16 cellular contexts compared by ENCODE assay signal in the genomic region with DNA sequence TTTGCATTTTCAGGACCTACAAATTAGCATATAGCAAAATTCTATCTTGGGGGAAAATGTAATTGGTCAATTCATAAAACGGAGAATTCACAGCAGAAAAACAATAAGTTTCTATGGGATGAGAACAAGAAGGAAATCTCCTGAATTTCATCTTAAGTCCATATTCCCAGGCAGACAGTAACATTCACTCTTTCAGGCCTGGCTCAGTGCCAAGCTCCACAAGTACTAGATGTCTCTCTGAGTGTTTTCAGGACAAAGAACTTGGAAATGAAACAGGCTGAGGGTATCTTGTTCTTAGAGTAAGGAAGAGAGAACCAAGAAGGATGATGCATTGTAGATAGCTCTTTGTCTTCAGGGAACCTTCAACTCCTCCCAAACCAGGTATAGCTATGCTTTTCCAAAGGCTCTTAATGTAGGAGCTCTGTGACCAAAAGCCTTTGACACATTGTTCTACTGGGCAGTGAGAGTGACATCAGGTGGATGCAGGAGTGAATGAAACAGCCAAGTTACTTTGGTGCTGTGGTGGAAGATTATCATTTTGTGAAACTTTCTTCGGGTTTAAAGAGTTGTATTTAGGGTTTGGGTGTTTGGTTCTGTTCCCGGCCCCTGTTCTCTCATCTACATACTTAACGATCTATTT.
DNase-seq lines count a peak whose midpoint lies in the region; ATAC-seq lines count a peak whose summit lies in the region.
"Had no signal": no experiment of that assay in that cellular context is flagged by ENCODE, and none has a peak within 500 bp of the region (broad histone marks: within the 10 kb centered on the region; RNA-seq: fewer than 3 reads in every experiment).

No MANE protein-coding gene starts in this region.

- no peaks in the 10 kb centered on the region for H3K36me3 Mint-ChIP-seq in activated T-cell treated with anti-CD3 and anti-CD28 coated beads, Interleukin-2, amount 50 U/mL, for 72 hours (ENCODE audit: insufficient read depth in 2 of 2)
- H3K36me3 Mint-ChIP-seq: naive B cell had no signal

- H3K4me3 ChIP-seq in mesenchymal stem cell (ENCODE audit: insufficient read depth in 1 of 2, low read depth in 1 of 2, low read length in 2 of 2) = no peak overlapping the region
- H3K4me3 ChIP-seq: psoas muscle had no signal

- H4K8ac ChIP-seq in mesenchymal stem cell (ENCODE audit: low read length) = no peak overlapping the region

- no peak overlapping the region for H2BK120ac ChIP-seq in mesenchymal stem cell (ENCODE audit: low read depth, low read length)

- ATAC-seq in activated T-cell treated with anti-CD3 and anti-CD28 coated beads, Interleukin-2, amount 50 U/mL, for 72 hours (replicated peaks in 1 of 2) = no peak
- ATAC-seq: esophagus mucosa, psoas muscle had no signal

- H3K4ac ChIP-seq in mesenchymal stem cell (ENCODE audit: low read depth in 1 of 2, low read length in 2 of 2) = no peak overlapping the region

- H2BK12ac ChIP-seq in mesenchymal stem cell (ENCODE audit: low read length in 2 of 2) = no peak overlapping the region

- H3K9me3 ChIP-seq in mesenchymal stem cell (ENCODE audit: control insufficient read depth, low read length) = no peaks in the 10 kb centered on the region
- H3K9me3 ChIP-seq: psoas muscle had no signal

- H3K79me1 ChIP-seq in mesenchymal stem cell (replicated peaks; ENCODE audit: low read length, poor library complexity, severe bottlenecking) = no peaks in the 10 kb centered on the region

- 95% methylated on average over 4 of the region's 4 CpGs for WGBS in mesenchymal stem cell

- no peak overlapping the region for H3K18ac ChIP-seq in mesenchymal stem cell (ENCODE audit: low read depth in 1 of 2, low read length in 2 of 2)

- H3K9ac ChIP-seq in mesenchymal stem cell (ENCODE audit: low read length) = no peak overlapping the region

- DNase-seq in NCI-H1092 treated with DMSO at 0.1 percent for 48 hours (lab: John Stamatoyannopoulos, UW) (peak; percentile 22), NCI-H1092 (lab: John Stamatoyannopoulos, UW) (no peak), LHCN-M2 (ENCODE audit: low read depth) (peak; percentile 12), astrocyte of the hippocampus (ENCODE audit: low read depth, low spot score) (peak; percentile 24), mesenchymal stem cell (peak; percentile 3), AML-193 (lab: John Stamatoyannopoulos, UW) (no peak), mesenteric fat pad (ENCODE audit: low spot score) (no peak)
- DNase-seq in activated T-cell treated with anti-CD3 and anti-CD28 coated beads, Interleukin-2, amount 50 U/mL, for 72 hours = no peak
- DNase-seq: activated gamma-delta T cell, dermis blood vessel endothelial cell, KBM-7, naive B cell, NCI-H1694 treated with DMSO at 0.1 percent for 48 hours, psoas muscle had no signal

- no peaks in the 10 kb centered on the region for H3K4me1 ChIP-seq in mesenchymal stem cell (ENCODE audit: control insufficient read depth, insufficient read depth, low read depth, low read length)
- H3K4me1 ChIP-seq: psoas muscle had no signal

- H3K27ac Mint-ChIP-seq in activated T-cell treated with anti-CD3 and anti-CD28 coated beads, Interleukin-2, amount 50 U/mL, for 72 hours = no peak overlapping the region
- H3K27ac Mint-ChIP-seq: naive B cell had no signal

- H3K4me1 Mint-ChIP-seq in activated T-cell treated with anti-CD3 and anti-CD28 coated beads, Interleukin-2, amount 50 U/mL, for 72 hours (ENCODE audit: low read depth) = peaks cover 3% of the 10 kb centered on the region
- H3K4me1 Mint-ChIP-seq: naive B cell had no signal

- no peak overlapping the region for H2AK5ac ChIP-seq in mesenchymal stem cell (ENCODE audit: low read length, severe bottlenecking)

- no peaks in the 10 kb centered on the region for H3K36me3 ChIP-seq in mesenchymal stem cell (ENCODE audit: control insufficient read depth in 1 of 2, insufficient read depth in 2 of 2, low read depth in 1 of 2, low read length in 2 of 2)

- peaks cover 0 to 4% of the 10 kb centered on the region in 2 experiments for H3K27me3 ChIP-seq in mesenchymal stem cell (ENCODE audit: control insufficient read depth in 1 of 2, insufficient read depth in 1 of 2, low read length in 2 of 2)

- H3K23ac ChIP-seq in mesenchymal stem cell (ENCODE audit: low read length in 2 of 2) = no peak overlapping the region

- H2BK15ac ChIP-seq in mesenchymal stem cell (ENCODE audit: low read depth, poor library complexity, severe bottlenecking) = no peak overlapping the region

- no peaks in the 10 kb centered on the region for H3K27me3 Mint-ChIP-seq in activated T-cell treated with anti-CD3 and anti-CD28 coated beads, Interleukin-2, amount 50 U/mL, for 72 hours (ENCODE audit: low read depth)
- H3K27me3 Mint-ChIP-seq: naive B cell had no signal

- no peak overlapping the region for H2AFZ ChIP-seq in mesenchymal stem cell (ENCODE audit: low read depth, low read length)

- H3K14ac ChIP-seq in mesenchymal stem cell (ENCODE audit: low read length in 2 of 2) = no peak overlapping the region

- H3K4me3 Mint-ChIP-seq in activated T-cell treated with anti-CD3 and anti-CD28 coated beads, Interleukin-2, amount 50 U/mL, for 72 hours = no peak overlapping the region
- H3K4me3 Mint-ChIP-seq: naive B cell had no signal

- H2BK5ac ChIP-seq in mesenchymal stem cell (ENCODE audit: low read depth, low read length, poor library complexity, severe bottlenecking) = no peak overlapping the region

- H3K27ac ChIP-seq in mesenchymal stem cell (ENCODE audit: low read length, poor library complexity, severe bottlenecking) = no peak overlapping the region
- H3K27ac ChIP-seq: psoas muscle, VCaP had no signal

- no peak overlapping the region for H3K4me2 ChIP-seq in mesenchymal stem cell (ENCODE audit: low read length, poor library complexity, severe bottlenecking)

- peaks cover 5 to 6% of the 10 kb centered on the region in 2 donors for H3K9me3 Mint-ChIP-seq in activated T-cell treated with anti-CD3 and anti-CD28 coated beads, Interleukin-2, amount 50 U/mL, for 72 hours

- no peak overlapping the region for H4K91ac ChIP-seq in mesenchymal stem cell (ENCODE audit: low read length)

Comparison
In these comparisons a context has a peak if more than half of its experiments do, and no peak if none do; other contexts are left out.
1. DNase-seq: peak in NCI-H1092 treated with DMSO at 0.1 percent for 48 hours (single experiment), LHCN-M2 (single experiment), astrocyte of the hippocampus (single experiment) and mesenchymal stem cell (single experiment); none in NCI-H1092 (single experiment), AML-193 (0 of 2), activated T-cell treated with anti-CD3 and anti-CD28 coated beads, Interleukin-2, amount 50 U/mL, for 72 hours (0 of 2) and mesenteric fat pad (single experiment).